15 cellular contexts compared by ENCODE assay signal in the genomic region with DNA sequence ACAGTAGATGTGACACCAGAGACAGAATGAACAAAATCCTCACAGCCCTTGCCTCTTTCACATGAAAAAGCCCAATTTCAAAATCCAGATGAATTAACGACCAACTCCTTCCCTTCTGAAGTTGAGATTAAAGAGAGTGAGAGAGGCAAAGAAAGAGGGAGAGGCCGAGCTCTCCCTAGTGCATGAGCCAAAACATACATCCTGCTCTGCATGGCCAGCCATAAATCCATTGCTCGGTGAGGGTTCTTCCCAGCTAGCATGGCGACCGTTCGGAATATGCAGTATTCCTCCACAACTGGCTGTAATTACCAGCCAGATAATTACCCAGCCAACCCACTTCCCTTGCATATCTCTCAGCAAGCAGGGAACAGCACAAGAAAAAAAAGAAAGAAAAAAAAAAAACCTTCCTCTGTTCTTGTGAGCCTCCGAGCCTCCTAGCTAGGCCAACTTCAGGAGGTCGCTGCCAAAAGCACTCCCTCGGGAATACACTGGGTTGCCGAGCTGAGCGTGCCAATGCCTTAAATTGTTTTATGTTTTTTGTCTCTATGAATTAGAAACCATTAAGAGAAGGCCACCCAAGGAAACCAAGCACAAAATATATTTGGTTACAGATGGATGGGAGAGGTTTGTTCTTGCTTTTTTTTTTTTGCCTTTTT.
DNase-seq lines count a peak whose midpoint lies in the region; ATAC-seq and TF ChIP-seq lines count a peak whose summit lies in the region.
"Had no signal": no experiment of that assay in that cellular context is flagged by ENCODE, and none has a peak within 500 bp of the region (broad histone marks: within the 10 kb centered on the region; RNA-seq: fewer than 3 reads in every experiment).

No MANE protein-coding gene starts in this region.

- H3K4me1 ChIP-seq in uterus, result no peaks in the 10 kb centered on the region
- H3K4me1 ChIP-seq: SJSA1 had no signal

- no peaks in the 10 kb centered on the region for H3K9me3 ChIP-seq in uterus
- H3K9me3 ChIP-seq: lower lobe of right lung, SJSA1, stomach had no signal

- ATAC-seq in GM21737 (IDR thresholded peaks at IDR 0.05; ENCODE audit: unreplicated experiment) (no peak), GM19351 (IDR thresholded peaks at IDR 0.05; ENCODE audit: unreplicated experiment) (no peak)
- ATAC-seq: activated CD8-positive, alpha-beta T cell treated with anti-CD3 and anti-CD28 coated beads, Interleukin-2, amount 10 ng/mL, durations not matched to agents 7 days and 5 days had no signal

- intact Hi-C loops in uterus (cut with DNase I; ENCODE audit: low total_unique reads), result loop anchor here (10.0 kb wide), 1 partner anchor 145 kb away; no protein-coding TSS in a partner anchor

- no peak for TF ChIP-seq POLR2A in uterus (IDR thresholded peaks at IDR 0.05)

- no peak for TF ChIP-seq CTCF in cardiac fibroblast (IDR thresholded peaks at IDR 0.05; ENCODE audit: low read depth, low read length)
- TF ChIP-seq CTCF in uterus (IDR thresholded peaks at IDR 0.05), result no peak

- H3K4me3 ChIP-seq in cardiac fibroblast (replicated peaks in 1 of 2; ENCODE audit: low read depth in 2 of 2, low read length in 2 of 2), result no peak overlapping the region
- H3K4me3 ChIP-seq in uterus, result no peak overlapping the region
- H3K4me3 ChIP-seq: lower lobe of right lung, SJSA1, skin epidermis, stomach had no signal

- H3K27me3 ChIP-seq in uterus, result no peaks in the 10 kb centered on the region
- H3K27me3 ChIP-seq: stomach had no signal

- peak; percentile 16 for DNase-seq in NCI-H2227 treated with DMSO at 0.1 percent for 48 hours (lab: John Stamatoyannopoulos, UW)
- no peak for DNase-seq in NCI-H2227 (lab: John Stamatoyannopoulos, UW; ENCODE audit: unreplicated experiment)
- DNase-seq in cardiac fibroblast (ENCODE audit: low read depth in 2 of 2), result peak; percentile 38 to 68
- DNase-seq in medulla oblongata (ENCODE audit: extremely low spot score), result peak; percentile 22
- DNase-seq in uterus, result peak; percentile 48 to 69
- DNase-seq in stimulated activated CD8-positive, alpha-beta memory T cell treated with anti-CD3 and anti-CD28 coated beads, Interleukin-4, amount 100 ng/mL, for 48 hours, result no peak
- DNase-seq: activated CD8-positive, alpha-beta T cell treated with anti-CD3 and anti-CD28 coated beads, Interleukin-2, amount 10 ng/mL, durations not matched to agents 7 days and 5 days; activated naive CD4-positive, alpha-beta T cell; lower lobe of right lung; NCI-H146; stomach had no signal

- H3K27ac ChIP-seq in uterus, result peak overlapping the region in 1 of 2 donors; percentile 35
- H3K27ac ChIP-seq: lower lobe of right lung, SJSA1, skin epidermis, stomach had no signal

- H3K36me3 ChIP-seq in uterus, result no peaks in the 10 kb centered on the region
- H3K36me3 ChIP-seq: lower lobe of right lung, SJSA1, stomach had no signal

Comparison
In these comparisons a context has a peak if more than half of its experiments do, and no peak if none do; other contexts are left out.
1. DNase-seq: peak in NCI-H2227 treated with DMSO at 0.1 percent for 48 hours (single experiment), cardiac fibroblast (2 of 2), medulla oblongata (single experiment) and uterus (2 of 2); none in NCI-H2227 (single experiment) and stimulated activated CD8-positive, alpha-beta memory T cell treated with anti-CD3 and anti-CD28 coated beads, Interleukin-4, amount 100 ng/mL, for 48 hours (single experiment).